Comparison of ENCODE assay signal across 21 cellular contexts in the genomic region with DNA sequence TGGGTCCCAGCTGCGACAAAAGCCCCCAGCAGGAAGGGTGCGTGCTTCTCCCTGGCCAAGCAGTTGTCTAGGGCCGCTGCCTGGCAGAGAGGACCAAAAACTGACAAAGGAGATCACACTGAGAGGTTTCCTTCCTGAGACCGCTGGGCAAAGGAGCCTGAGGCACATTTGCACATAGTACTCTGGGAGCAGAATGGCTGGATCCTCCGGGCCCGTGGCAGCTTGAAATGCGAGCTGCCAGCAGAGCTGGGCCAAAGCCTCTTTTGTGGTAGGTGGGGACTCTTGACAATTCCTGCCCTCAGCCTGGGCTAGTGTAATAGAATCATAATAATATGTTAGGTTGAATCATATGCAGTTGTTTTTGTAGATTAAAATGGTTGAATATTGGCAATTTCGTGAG. TPM values are rescaled to one million over a fixed set of nuclear protein-coding genes. Genes with fewer than 3 reads are reported as not detected.
DNase-seq lines count a peak whose midpoint lies in the region; ATAC-seq and TF ChIP-seq lines count a peak whose summit lies in the region.
"Had no signal": no experiment of that assay in that cellular context is flagged by ENCODE, and none has a peak within 500 bp of the region (broad histone marks: within the 10 kb centered on the region; RNA-seq: fewer than 3 reads in every experiment).

No MANE protein-coding gene starts in this region.

- no peak overlapping the region for H3K4me2 ChIP-seq in mammary epithelial cell (ENCODE audit: insufficient read depth, low read depth, low read length)
- no peak overlapping the region for H3K4me2 ChIP-seq in smooth muscle cell

- H2AFZ ChIP-seq in mammary epithelial cell (ENCODE audit: low read depth, low read length) (no peak overlapping the region), smooth muscle cell (ENCODE audit: low read depth) (no peak overlapping the region)

- no peaks in the 10 kb centered on the region for H3K36me3 ChIP-seq in breast epithelium
- H3K36me3 ChIP-seq in mammary epithelial cell (ENCODE audit: insufficient read depth, low read length): peaks cover 3% of the 10 kb centered on the region
- peaks cover 10% of the 10 kb centered on the region for H3K36me3 ChIP-seq in SJCRH30
- peaks cover 0 to 88% (median 46%) of the 10 kb centered on the region in 9 donors for H3K36me3 ChIP-seq in heart left ventricle
- no peaks in the 10 kb centered on the region for H3K36me3 ChIP-seq in smooth muscle cell (ENCODE audit: low read depth)

- no peaks in the 10 kb centered on the region for H3K27me3 ChIP-seq in breast epithelium
- no peaks in the 10 kb centered on the region for H3K27me3 ChIP-seq in mammary epithelial cell (ENCODE audit: insufficient read depth, low read length)
- H3K27me3 ChIP-seq in SJCRH30: no peaks in the 10 kb centered on the region
- no peaks in the 10 kb centered on the region for H3K27me3 ChIP-seq in heart left ventricle
- no peaks in the 10 kb centered on the region for H3K27me3 ChIP-seq in smooth muscle cell (ENCODE audit: low read depth)
- H3K27me3 ChIP-seq: gastrocnemius medialis, neutrophil had no signal

- H3K9ac ChIP-seq in mammary epithelial cell (ENCODE audit: insufficient read depth, low read length): no peak overlapping the region
- no peak overlapping the region for H3K9ac ChIP-seq in smooth muscle cell (ENCODE audit: low read depth)

- no peak for TF ChIP-seq POLR2A in breast epithelium (IDR thresholded peaks at IDR 0.05)
- no peak for TF ChIP-seq POLR2A in heart left ventricle (IDR thresholded peaks at IDR 0.05)

- H4K20me1 ChIP-seq in mammary epithelial cell (ENCODE audit: insufficient read depth, low read length): no peaks in the 10 kb centered on the region
- H4K20me1 ChIP-seq in smooth muscle cell (ENCODE audit: low read depth): peaks cover 6% of the 10 kb centered on the region

- ATAC-seq in heart left ventricle (peak in 1 of 4 donors; percentile 32), GM19463 (IDR thresholded peaks at IDR 0.05; ENCODE audit: unreplicated experiment) (no peak), GM21390 (IDR thresholded peaks at IDR 0.05; ENCODE audit: unreplicated experiment) (no peak)
- ATAC-seq: activated T-helper 17 cell treated with anti-CD3 and anti-CD28 coated beads, Interleukin-2, amount 50 U/mL, for 72 hours; gastrocnemius medialis; mucosa of descending colon; Panc1; SK-N-SH treated with all-trans-retinoic acid at 6 μM for 48 hours had no signal

- DNase-seq in breast epithelium (ENCODE audit: low spot score in 2 of 2) (no peak), mammary epithelial cell (no peak), SJCRH30 (peak; percentile 34 to 57), heart left ventricle (no peak), smooth muscle cell (lab: John Stamatoyannopoulos, UW; ENCODE audit: unreplicated experiment) (no peak), NCI-H2227 treated with DMSO at 0.1 percent for 48 hours (lab: John Stamatoyannopoulos, UW) (no peak)
- DNase-seq: activated CD4-positive, alpha-beta T cell treated with anti-CD3 and anti-CD28 coated beads for 1 hour; activated naive CD8-positive, alpha-beta T cell treated with anti-CD3 and anti-CD28 coated beads, Interleukin-2, amount 10 ng/mL, durations not matched to agents 7 days and 5 days; DMS53; gastrocnemius medialis; mucosa of descending colon; NCI-H1436; NCI-H748 treated with DMSO at 0.1 percent for 48 hours; T-helper 9 cell had no signal

- H3K27ac ChIP-seq in breast epithelium: peak overlapping the region; percentile 48 to 49
- H3K27ac ChIP-seq in mammary epithelial cell (ENCODE audit: insufficient read depth, low read depth, low read length): no peak overlapping the region
- no peak overlapping the region for H3K27ac ChIP-seq in SJCRH30
- peak overlapping the region in 8 of 12 donors; percentile 6 to 53 (median 28) for H3K27ac ChIP-seq in heart left ventricle
- H3K27ac ChIP-seq in smooth muscle cell (ENCODE audit: low read depth): peak overlapping the region; percentile 46
- H3K27ac ChIP-seq: gastrocnemius medialis, HL-60, neutrophil had no signal

- H3K4me3 ChIP-seq in breast epithelium: no peak overlapping the region
- no peak overlapping the region for H3K4me3 ChIP-seq in mammary epithelial cell (replicated peaks in 1 of 3; ENCODE audit: insufficient read depth in 1 of 3, low read depth in 2 of 3, low read length in 3 of 3)
- H3K4me3 ChIP-seq in SJCRH30: no peak overlapping the region
- no peak overlapping the region for H3K4me3 ChIP-seq in heart left ventricle
- no peak overlapping the region for H3K4me3 ChIP-seq in smooth muscle cell
- H3K4me3 ChIP-seq: gastrocnemius medialis, mucosa of descending colon had no signal

- WGBS in mammary epithelial cell (ENCODE audit: low coverage, missing lambda C conversion rate): 73% methylated on average over 8 of the region's 8 CpGs
- WGBS in heart left ventricle, 4 donors: 79 to 85% (median 82%) methylated on average over 8 of the region's 8 CpGs
- WGBS in smooth muscle cell (ENCODE audit: low lambda C conversion rate): 78% methylated on average over 8 of the region's 8 CpGs

- intact Hi-C loops in breast epithelium (cut with DNase I; ENCODE audit: low total_unique reads) (loop anchor here (5.0 kb wide), 1 partner anchor 413 kb away; no protein-coding TSS in a partner anchor), mammary epithelial cell (cut with micrococcal nuclease) (no loop called here), heart left ventricle (cut with DNase I) (loop anchor here in 4 of 10 donors (5.0 to 10.0 kb wide), 4 partner anchors 244 to 374 kb away; a partner anchor contains a TSS)

- H3K4me1 ChIP-seq in breast epithelium (no peaks in the 10 kb centered on the region), mammary epithelial cell (ENCODE audit: insufficient read depth, low read length) (peaks cover 18% of the 10 kb centered on the region), SJCRH30 (peaks cover 6% of the 10 kb centered on the region; the same call in 1 of the 2 replicates), heart left ventricle (peaks cover 0 to 27% (median 10%) of the 10 kb centered on the region in 12 donors), smooth muscle cell (ENCODE audit: low read depth) (no peaks in the 10 kb centered on the region)
- H3K4me1 ChIP-seq: gastrocnemius medialis had no signal

- CTCF ChIA-PET in mammary epithelial cell (lab: Charles Lee; ENCODE audit: low non-redundant PET): no interaction called here

- no peaks in the 10 kb centered on the region for H3F3A ChIP-seq in smooth muscle cell (ENCODE audit: low read depth)

- no peaks in the 10 kb centered on the region for H3K79me2 ChIP-seq in mammary epithelial cell (ENCODE audit: insufficient read depth, low read length)
- H3K79me2 ChIP-seq in smooth muscle cell (ENCODE audit: low read depth): no peaks in the 10 kb centered on the region

- dilution Hi-C loops in mammary epithelial cell (cut with HindIII; ENCODE audit: low sequenced_read_pairs): no loop called here

- no peaks in the 10 kb centered on the region for H3K9me3 ChIP-seq in breast epithelium
- no peaks in the 10 kb centered on the region for H3K9me3 ChIP-seq in mammary epithelial cell (replicated peaks; ENCODE audit: insufficient read depth, low read length)
- H3K9me3 ChIP-seq in SJCRH30 (replicated peaks): no peaks in the 10 kb centered on the region
- H3K9me3 ChIP-seq in heart left ventricle: no peaks in the 10 kb centered on the region
- H3K9me3 ChIP-seq in smooth muscle cell (replicated peaks; ENCODE audit: low read depth): no peaks in the 10 kb centered on the region
- H3K9me3 ChIP-seq: gastrocnemius medialis, mucosa of descending colon, neutrophil had no signal

- no TSS peak for BruUV-seq in mammary epithelial cell (replicated peaks; lab: Mats Ljungman, UMichigan)

- TF ChIP-seq CTCF in breast epithelium (IDR thresholded peaks at IDR 0.05) (no peak), mammary epithelial cell (conservative IDR thresholded peaks at IDR 0.05 in 1 of 2, IDR thresholded peaks at IDR 0.05 in 1 of 2; ENCODE audit: extremely low read depth in 1 of 2, insufficient read depth in 1 of 2, low read depth in 1 of 2, low read length in 2 of 2) (no peak), heart left ventricle (IDR thresholded peaks at IDR 0.05) (no peak), smooth muscle cell (IDR thresholded peaks at IDR 0.05; ENCODE audit: borderline replicate concordance, insufficient read depth, poor library complexity, severe bottlenecking) (no peak)

- in situ Hi-C loops in mammary epithelial cell (cut with MboI; ENCODE audit: low sequenced_read_pairs in 2 of 2): no loop called here

RNA-seq across cellular contexts. Expression of a gene that starts 33.1 kb away (rescaled TPM):
- total RNA-seq in breast epithelium (10 to 100 TPM in 2 of 3 donors, 1 to 10 TPM in 1; 7.8 to 16.0 (median 12.8) TPM), mammary epithelial cell (10 to 100 TPM; 15.2 to 30.0 TPM), heart left ventricle (10 to 100 TPM; 10.3 to 20.6 (median 15.9) TPM), smooth muscle cell (16.7 and 17.3 TPM in 2 replicates)
- polyA plus RNA-seq in mammary epithelial cell (19.2 TPM), heart left ventricle (10 to 100 TPM; 10.5 to 18.8 TPM), smooth muscle cell (20.4 and 23.6 TPM in 2 replicates)
- polyA minus RNA-seq in mammary epithelial cell: 22.9 TPM
- 35.8 and 36.1 TPM in 2 replicates for total RNA-seq in SJCRH30 (2014; rRNA removed; shearing (Covaris generic))

Comparison
In these comparisons a context has a peak if more than half of its experiments do, and no peak if none do; other contexts are left out.
1. H3K27ac ChIP-seq: peak in breast epithelium (2 of 2), heart left ventricle (8 of 12) and smooth muscle cell (single experiment); none in mammary epithelial cell (single experiment) and SJCRH30 (single experiment).
2. DNase-seq: peak in SJCRH30 (2 of 2); none in breast epithelium (0 of 2), mammary epithelial cell (single experiment), heart left ventricle (0 of 5), smooth muscle cell (single experiment) and NCI-H2227 treated with DMSO at 0.1 percent for 48 hours (single experiment).